1 cellular context compared by ENCODE assay signal in the genomic region with DNA sequence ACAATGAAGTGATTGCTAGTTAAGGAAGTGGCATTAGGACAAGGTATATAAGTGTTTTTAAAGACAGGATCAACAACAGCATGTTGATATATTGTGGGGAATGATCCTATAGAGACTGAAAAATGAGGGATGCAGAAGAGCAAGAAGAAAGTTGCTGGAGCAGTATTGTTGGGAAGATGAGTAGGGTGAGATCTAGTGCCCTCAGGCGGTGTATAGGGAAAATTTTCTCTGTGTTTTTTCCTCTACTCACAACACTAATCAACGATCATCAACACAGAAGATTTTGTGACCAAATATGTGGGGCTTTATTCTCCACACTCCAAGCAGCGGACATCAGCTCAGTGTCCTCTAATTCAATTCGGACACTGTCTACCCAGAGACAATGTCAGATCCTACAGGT.
TF ChIP-seq lines count a peak whose summit lies in the region.

No MANE protein-coding gene starts in this region.

TF ChIP-seq in endothelial cell of umbilical vein, 7 proteins besides CTCF, POLR2A, EP300 and RAD21 (continued from another document):
- no peak for TF ChIP-seq FOS (IDR thresholded peaks at IDR 0.05; ENCODE audit: borderline replicate concordance, insufficient read depth, low read length)
